ENCODE assay signal across 8 cellular contexts in genomic region chr12:50282581-50283229, GRCh38. TPM values are rescaled to one million over a fixed set of nuclear protein-coding genes. Genes with fewer than 3 reads are reported as not detected.
DNase-seq lines count a peak whose midpoint lies in the region; ATAC-seq and TF ChIP-seq lines count a peak whose summit lies in the region.

No MANE protein-coding gene starts in this region.

- no peaks in the 10 kb centered on the region for H3K27me3 ChIP-seq in fibroblast of lung (ENCODE audit: control insufficient read depth, insufficient read depth, low read length)

- H4K20me1 ChIP-seq in fibroblast of lung (ENCODE audit: control insufficient read depth, extremely low read depth, insufficient read depth, low read length), result no peaks in the 10 kb centered on the region

- H3K36me3 Mint-ChIP-seq in T-helper 17 cell (ENCODE audit: low read depth), result no peaks in the 10 kb centered on the region
- no peaks in the 10 kb centered on the region for H3K36me3 Mint-ChIP-seq in neural crest cell (ENCODE audit: low read depth)

- DNase-seq in DMS114 treated with DMSO at 0.1 percent for 48 hours (lab: John Stamatoyannopoulos, UW; ENCODE audit: unreplicated experiment) (peak; percentile 63), T-helper 17 cell (no peak), fibroblast of lung (ENCODE audit: low read depth in 2 of 2) (peak; percentile 54 to 78), neural crest cell (ENCODE audit: low read depth, low spot score) (no peak), NOMO-1 treated with dmso at 0.1 percent for 144 hours (lab: John Stamatoyannopoulos, UW; ENCODE audit: unreplicated experiment) (no peak)
- no peak for DNase-seq in stimulated activated CD4-positive, alpha-beta T cell treated with anti-CD3 and anti-CD28 coated beads, Interleukin-1b, Interleukin-23, amount 100 ng/mL, for 48 hours

- peak overlapping the region; percentile 84 to 96 (median 88) for H3K4me3 ChIP-seq in fibroblast of lung (replicated peaks in 1 of 4; ENCODE audit: control extremely low read depth in 1 of 4, insufficient read depth in 1 of 4, low read depth in 3 of 4, low read length in 4 of 4)

- peak overlapping the region; percentile 96 for H3K4me2 ChIP-seq in fibroblast of lung (ENCODE audit: extremely low read depth, insufficient read depth, low read length)

- H2AFZ ChIP-seq in fibroblast of lung (ENCODE audit: low read length), result peak overlapping the region; percentile 87

- H3K36me3 ChIP-seq in fibroblast of lung (ENCODE audit: control insufficient read depth, insufficient read depth, low read length), result no peaks in the 10 kb centered on the region

- H3K9me3 ChIP-seq in T-helper 17 cell (ENCODE audit: control insufficient read depth, low read length, poor library complexity, severe bottlenecking), result no peaks in the 10 kb centered on the region
- no peaks in the 10 kb centered on the region for H3K9me3 ChIP-seq in fibroblast of lung (ENCODE audit: control insufficient read depth, insufficient read depth, low read depth, low read length)

- peak overlapping the region; percentile 61 for H3K27ac Mint-ChIP-seq in T-helper 17 cell
- H3K27ac Mint-ChIP-seq in neural crest cell (ENCODE audit: unreplicated experiment), result no peak overlapping the region

- ATAC-seq in HG02943 (IDR thresholded peaks at IDR 0.05; ENCODE audit: low read depth, unreplicated experiment) (peak; percentile 19), T-helper 17 cell (no peak), GM21717 (IDR thresholded peaks at IDR 0.05; ENCODE audit: unreplicated experiment) (no peak)

- no peaks in the 10 kb centered on the region for H3K4me1 ChIP-seq in fibroblast of lung (ENCODE audit: control insufficient read depth, extremely low read depth, insufficient read depth, low read length)

- H3K27me3 Mint-ChIP-seq in T-helper 17 cell (no peaks in the 10 kb centered on the region), neural crest cell (ENCODE audit: low read depth) (peaks cover 19% of the 10 kb centered on the region)

- peak overlapping the region; percentile 70 for H3K9ac ChIP-seq in fibroblast of lung (ENCODE audit: insufficient read depth, low read length)

- H3K4me1 Mint-ChIP-seq in T-helper 17 cell, result peaks cover 10% of the 10 kb centered on the region
- peaks cover 14% of the 10 kb centered on the region for H3K4me1 Mint-ChIP-seq in neural crest cell

- TF ChIP-seq CTCF in fibroblast of lung (conservative IDR thresholded peaks at IDR 0.05 in 1 of 2, IDR thresholded peaks at IDR 0.05 in 1 of 2; ENCODE audit: low read depth in 1 of 2, low read length in 2 of 2) (no peak), neural crest cell (conservative IDR thresholded peaks at IDR 0.05) (no peak)

- H3K9me3 Mint-ChIP-seq in neural crest cell, result no peaks in the 10 kb centered on the region

- H3K27ac ChIP-seq in fibroblast of lung (ENCODE audit: insufficient read depth, low read length), result peak overlapping the region; percentile 71

- no peaks in the 10 kb centered on the region for H3K79me2 ChIP-seq in fibroblast of lung (ENCODE audit: control insufficient read depth, insufficient read depth, low read length)

- H3K4me3 Mint-ChIP-seq in T-helper 17 cell (peak overlapping the region; percentile 93), neural crest cell (peak overlapping the region; percentile 86)

RNA-seq across cellular contexts. Expression of gene LIMA1, which starts 0.6 kb away (rescaled TPM):
- total RNA-seq in T-helper 17 cell, result 10 to 100 TPM; 10.2 to 11.6 TPM
- 70.6 and 171 TPM in 2 replicates for total RNA-seq in fibroblast of lung
- 177 and 308 TPM in 2 replicates for polyA plus RNA-seq in fibroblast of lung
- polyA plus RNA-seq in fibroblast of lung (2012), result 115 and 184 TPM in 2 replicates
- 55.3 and 77.9 TPM in 2 replicates for polyA minus RNA-seq in fibroblast of lung (ENCODE audit: low replicate concordance)
- total RNA-seq in neural crest cell, result 25.5 and 27.2 TPM in 2 replicates

Comparison
In these comparisons a context has a peak if more than half of its experiments do, and no peak if none do; other contexts are left out.
1. DNase-seq: peak in DMS114 treated with DMSO at 0.1 percent for 48 hours (single experiment) and fibroblast of lung (2 of 2); none in T-helper 17 cell (0 of 3), neural crest cell (single experiment), NOMO-1 treated with dmso at 0.1 percent for 144 hours (single experiment) and stimulated activated CD4-positive, alpha-beta T cell treated with anti-CD3 and anti-CD28 coated beads, Interleukin-1b, Interleukin-23, amount 100 ng/mL, for 48 hours (single experiment).